In the genomic region with DNA sequence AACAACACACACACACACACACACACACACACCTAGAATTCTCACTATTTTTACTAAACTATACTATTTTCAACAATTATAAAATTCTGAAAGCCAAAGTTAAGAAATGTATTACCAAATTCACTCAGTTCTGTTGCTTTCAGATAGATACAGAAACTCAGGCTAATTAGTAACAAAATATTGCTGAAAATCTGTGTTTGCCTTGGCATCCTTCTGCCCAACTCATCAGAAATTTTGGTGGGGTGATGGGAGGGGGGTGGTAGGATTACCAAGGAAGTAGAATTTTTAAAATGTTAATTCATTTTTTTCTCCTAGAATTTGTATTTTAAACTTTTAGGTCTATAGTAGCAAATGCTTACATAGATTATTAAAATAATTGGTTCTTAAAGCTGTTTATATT, we compare ENCODE assay signal across 11 cellular contexts.
"Had no signal": no experiment of that assay in that cellular context is flagged by ENCODE, and none has a peak within 500 bp of the region (broad histone marks: within the 10 kb centered on the region; RNA-seq: fewer than 3 reads in every experiment).

No MANE protein-coding gene starts in this region.

- H2AFZ ChIP-seq: GM23248 had no signal

- H3K4me3 ChIP-seq: GM23248, GM23338, HAP-1 had no signal

- H3K27ac ChIP-seq: GM23248 had no signal

- H3K9me3 ChIP-seq: HAP-1 had no signal

- H3K36me3 ChIP-seq: HAP-1 had no signal

- DNase-seq: GM23248, GOT3, H7, H9, HCEC 1CT, HFFc6 had no signal

- ATAC-seq: GM23338, HCT116 had no signal

- H3K4me2 ChIP-seq: GM23338 had no signal

- H3K9ac ChIP-seq: GM23248 had no signal

- FAIRE-seq: H1, H54 had no signal
